ENCODE assay signal across 9 cellular contexts in the genomic region with DNA sequence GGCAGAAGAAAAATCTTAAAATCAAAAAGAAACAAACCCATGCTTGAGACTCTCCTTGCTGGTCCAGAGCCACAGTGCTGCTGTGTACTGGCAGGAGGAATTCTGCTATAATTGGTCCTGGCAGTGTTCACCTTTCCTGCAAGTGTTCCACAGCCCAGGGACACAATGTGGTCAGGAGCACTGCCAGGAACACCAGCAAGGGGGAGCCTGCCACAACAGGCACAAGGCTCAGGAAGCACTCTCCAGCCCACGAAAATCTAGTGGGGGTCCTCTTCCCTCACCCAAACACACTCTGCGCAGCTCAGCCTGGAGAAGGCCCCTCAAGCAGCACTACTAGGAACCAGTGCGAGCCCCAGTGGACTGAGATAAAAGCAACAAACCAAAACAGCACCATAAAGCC.
DNase-seq lines count a peak whose midpoint lies in the region; ATAC-seq, FAIRE-seq and TF ChIP-seq lines count a peak whose summit lies in the region.
"Had no signal": no experiment of that assay in that cellular context is flagged by ENCODE, and none has a peak within 500 bp of the region (broad histone marks: within the 10 kb centered on the region; RNA-seq: fewer than 3 reads in every experiment).

No MANE protein-coding gene starts in this region.

- peaks cover 0 to 3% (median 0%) of the 10 kb centered on the region in 4 experiments; a peak in 1 of 8 replicates for H3K36me3 ChIP-seq in H1 (ENCODE audit: control insufficient read depth in 2 of 4, insufficient read depth in 4 of 4, low read length in 3 of 4)

- no peak overlapping the region for H2BK5ac ChIP-seq in H1 (ENCODE audit: low read depth, low read length)

- H3K4me2 ChIP-seq in H1 (ENCODE audit: insufficient read depth in 1 of 2, low read depth in 2 of 2, low read length in 2 of 2), result no peak overlapping the region

- H4K8ac ChIP-seq in H1 (ENCODE audit: extremely low read depth, insufficient read depth, low read length), result no peak overlapping the region

- H2BK12ac ChIP-seq in H1 (ENCODE audit: low read depth, low read length), result no peak overlapping the region

- POLR2A ChIA-PET in AG04450 (lab: Yijun Ruan, JAX), result no interaction called here
- POLR2A ChIA-PET in H1 (lab: Charles Lee; ENCODE audit: partially characterized antibody), result interaction anchor here (1.6 kb wide), 1 partner anchor 16 kb away, joined by 3 read pairs; no protein-coding TSS in a partner anchor

- H3K9ac ChIP-seq in H1 (replicated peaks in 1 of 4; ENCODE audit: extremely low read depth in 1 of 4, low read depth in 3 of 4, low read length in 3 of 4), result no peak overlapping the region

- H3K23me2 ChIP-seq in H1 (ENCODE audit: low read depth, low read length), result no peaks in the 10 kb centered on the region

- peak; percentile 34 for TF ChIP-seq CTCF in AG04450 (IDR thresholded peaks at IDR 0.05; ENCODE audit: low read depth, low read length)
- TF ChIP-seq CTCF in H1 (IDR thresholded peaks at IDR 0.05; ENCODE audit: control extremely low read depth in 1 of 3, insufficient read depth in 1 of 3, low read depth in 1 of 3, low read length in 3 of 3), result peak; percentile 30 to 73 (median 66); a peak in 3 of 4 replicates

- peak; percentile 68 for FAIRE-seq in H1 (lab: Jason Lieb, UNC)

- no peak overlapping the region for H4K5ac ChIP-seq in H1 (ENCODE audit: insufficient read length, low read depth, low read length)

- CTCF ChIA-PET in AG04450 (lab: Charles Lee), result interaction anchor here (0.8 kb wide), 1 partner anchor 16 kb away, joined by 3 read pairs; no protein-coding TSS in a partner anchor
- CTCF ChIA-PET in H1 (lab: Charles Lee; ENCODE audit: partially characterized antibody), result interaction anchor here (0.8 to 1.9 kb wide), 4 partner anchors 16 to 157 kb away, joined by 3 to 4 read pairs (median 3); no protein-coding TSS in a partner anchor

- H2AFZ ChIP-seq in H1 (ENCODE audit: low read length), result no peak overlapping the region

- no peak overlapping the region for H3K14ac ChIP-seq in H1 (ENCODE audit: insufficient read length)

- H3K79me1 ChIP-seq in H1 (ENCODE audit: low read depth, low read length), result no peaks in the 10 kb centered on the region

- no peak overlapping the region for H3K4me3 ChIP-seq in AG04450 (ENCODE audit: low read depth, low read length)
- no peak overlapping the region for H3K4me3 ChIP-seq in H1 (ENCODE audit: extremely low read depth in 1 of 4, insufficient read depth in 2 of 4, low read depth in 3 of 4, low read length in 4 of 4)

- H3K27me3 ChIP-seq in AG04450 (ENCODE audit: control insufficient read depth, insufficient read depth, low read length), result no peaks in the 10 kb centered on the region
- H3K27me3 ChIP-seq in H1 (replicated peaks in 1 of 4; ENCODE audit: control insufficient read depth in 3 of 4, extremely low read depth in 1 of 4, insufficient read depth in 3 of 4, low read length in 3 of 4), result no peaks in the 10 kb centered on the region

- H2BK20ac ChIP-seq in H1 (ENCODE audit: low read length), result no peak overlapping the region

- H3K18ac ChIP-seq in H1 (ENCODE audit: extremely low read depth, low read length), result no peak overlapping the region

- no peak overlapping the region for H2AK5ac ChIP-seq in H1 (ENCODE audit: low read depth, low read length)

- no peak overlapping the region for H3K4ac ChIP-seq in H1 (replicated peaks; ENCODE audit: insufficient read length, low read depth, low read length)

- no peak overlapping the region for H2BK120ac ChIP-seq in H1 (replicated peaks; ENCODE audit: low read depth, low read length)

- H3K79me2 ChIP-seq in H1 (ENCODE audit: control insufficient read depth in 1 of 2, insufficient read depth in 2 of 2, low read length in 2 of 2), result peaks cover 0 to 14% of the 10 kb centered on the region in 2 experiments; a peak in 2 of 4 replicates

- TF ChIP-seq POLR2A in H1 (IDR thresholded peaks at IDR 0.05; ENCODE audit: control extremely low read depth in 1 of 2, low read depth in 2 of 2, low read length in 2 of 2), result no peak

- peaks cover 0 to 6% (median 3%) of the 10 kb centered on the region in 4 experiments; a peak in 3 of 7 replicates for H3K4me1 ChIP-seq in H1 (replicated peaks in 1 of 4; ENCODE audit: control insufficient read depth in 3 of 4, insufficient read depth in 4 of 4, low read length in 3 of 4)

- H4K91ac ChIP-seq in H1 (replicated peaks; ENCODE audit: insufficient read length, low read length), result no peak overlapping the region

- ATAC-seq in HG03432 (IDR thresholded peaks at IDR 0.05; ENCODE audit: unreplicated experiment), result no peak
- no peak for ATAC-seq in stimulated activated naive CD8-positive, alpha-beta T cell treated with anti-CD3 and anti-CD28 coated beads, Interleukin-15, Interleukin-2, amounts not matched to agents 100 U/mL and 50 U/mL, for 24 hours

- H3K27ac ChIP-seq in AG04450 (ENCODE audit: low read depth, low read length) (no peak overlapping the region), H1 (ENCODE audit: low read depth, low read length) (no peak overlapping the region)

- H3K9me3 ChIP-seq in AG04450 (ENCODE audit: control insufficient read depth, insufficient read depth, low read length) (no peaks in the 10 kb centered on the region), H1 (ENCODE audit: insufficient read depth in 2 of 2, low read depth in 1 of 2, low read length in 1 of 2) (no peaks in the 10 kb centered on the region)

- no peak for TF ChIP-seq EP300 in H1 (IDR thresholded peaks at IDR 0.05; ENCODE audit: borderline replicate concordance in 1 of 2, low read depth in 2 of 2, low read length in 2 of 2)

- H3K23ac ChIP-seq in H1 (ENCODE audit: insufficient read length), result no peak overlapping the region

- H4K20me1 ChIP-seq in H1 (replicated peaks in 1 of 2; ENCODE audit: control insufficient read depth in 1 of 2, insufficient read depth in 2 of 2, low read length in 2 of 2), result peaks cover 4 to 5% of the 10 kb centered on the region in 2 experiments

- H2BK15ac ChIP-seq in H1 (ENCODE audit: low read length), result no peak overlapping the region

- peak; percentile 43 to 60 for TF ChIP-seq RAD21 in H1 (IDR thresholded peaks at IDR 0.05 in 1 of 2, conservative IDR thresholded peaks at IDR 0.05 in 1 of 2; ENCODE audit: low read depth in 2 of 2, low read length in 2 of 2)

- H3K56ac ChIP-seq in H1 (replicated peaks; ENCODE audit: insufficient read length, low read depth, low read length), result no peak overlapping the region

- no peak for DNase-seq in AG04450 (ENCODE audit: low read depth, low spot score)
- DNase-seq in NCI-H446 treated with DMSO at 0.1 percent for 48 hours (lab: John Stamatoyannopoulos, UW), result peak; percentile 3
- DNase-seq in H1 (ENCODE audit: low read depth in 1 of 2, low spot score in 2 of 2), result peak; percentile 15 to 52
- peak; percentile 7 for DNase-seq in left kidney (ENCODE audit: low read depth, low spot score)
- DNase-seq in stimulated activated naive CD8-positive, alpha-beta T cell treated with anti-CD3 and anti-CD28 coated beads, Interleukin-15, Interleukin-2, amounts not matched to agents 100 U/mL and 50 U/mL, for 24 hours, result no peak
- DNase-seq in activated effector memory CD4-positive, alpha-beta T cell treated with anti-CD3 and anti-CD28 coated beads, Interleukin-2, amount 50 U/mL, for 16 hours, result no peak
- DNase-seq in SW 1271 (lab: John Stamatoyannopoulos, UW), result no peak
- DNase-seq: CD8-positive, alpha-beta memory T cell had no signal

- 73% methylated on average over 3 of the region's 3 CpGs; no CpG with 5 or more reads in 1 of the 2 experiments for WGBS in H1 (ENCODE audit: extremely low coverage in 1 of 2, insufficient coverage in 1 of 2, insufficient read length in 1 of 2, insufficient replicate concordance in 2 of 2, low coverage in 1 of 2, low lambda C conversion rate in 2 of 2, missing lambda C conversion rate in 1 of 2), 2 experiments

TF ChIP-seq in H1, 55 proteins besides CTCF, POLR2A, EP300 and RAD21 (continues in another document):
- TF ChIP-seq TEAD4 (IDR thresholded peaks at IDR 0.05; ENCODE audit: low read depth, low read length) (no peak), PHF8 (conservative IDR thresholded peaks at IDR 0.05; ENCODE audit: low read depth, low read length) (no peak), GABPA (IDR thresholded peaks at IDR 0.05; ENCODE audit: borderline replicate concordance, insufficient read depth, low read length) (no peak), JUND (IDR thresholded peaks at IDR 0.05; ENCODE audit: low read length) (no peak), TBP (IDR thresholded peaks at IDR 0.05; ENCODE audit: low read depth, low read length) (no peak), RNF2 (IDR thresholded peaks at IDR 0.05; ENCODE audit: borderline replicate concordance, low read depth, low read length, missing control alignments, poor library complexity, severe bottlenecking) (no peak), JUN (IDR thresholded peaks at IDR 0.05; ENCODE audit: low read depth, low read length) (no peak), BACH1 (IDR thresholded peaks at IDR 0.05; ENCODE audit: low read length) (no peak), ZNF274 (IDR thresholded peaks at IDR 0.05; ENCODE audit: borderline replicate concordance, extremely low read depth, low read length) (no peak), CBX8 (IDR thresholded peaks at IDR 0.05; ENCODE audit: borderline replicate concordance, low read depth, low read length) (no peak), RFX5 (IDR thresholded peaks at IDR 0.05; ENCODE audit: borderline replicate concordance, low read depth, low read length) (no peak), CHD1 (IDR thresholded peaks at IDR 0.05; ENCODE audit: low read depth, low read length) (no peak), RXRA (IDR thresholded peaks at IDR 0.05; ENCODE audit: insufficient read depth, low read depth, low read length) (no peak), USF2 (IDR thresholded peaks at IDR 0.05; ENCODE audit: low read length) (no peak), TCF12 (IDR thresholded peaks at IDR 0.05; ENCODE audit: low read depth, low read length) (no peak), RBBP5 (IDR thresholded peaks at IDR 0.05; ENCODE audit: borderline replicate concordance, low read depth, low read length) (no peak), NANOG (IDR thresholded peaks at IDR 0.05; ENCODE audit: insufficient read depth, low read depth, low read length, poor library complexity, severe bottlenecking) (no peak), KDM5A (IDR thresholded peaks at IDR 0.05; ENCODE audit: low read length) (no peak)
- TF ChIP-seq, protein P1, sequence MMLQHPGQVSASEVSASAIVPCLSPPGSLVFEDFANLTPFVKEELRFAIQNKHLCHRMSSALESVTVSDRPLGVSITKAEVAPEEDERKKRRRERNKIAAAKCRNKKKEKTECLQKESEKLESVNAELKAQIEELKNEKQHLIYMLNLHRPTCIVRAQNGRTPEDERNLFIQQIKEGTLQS (IDR thresholded peaks at IDR 0.05; ENCODE audit: insufficient read depth, low read depth, low read length), result no peak

Comparison
In these comparisons a context has a peak if more than half of its experiments do, and no peak if none do; other contexts are left out.
1. DNase-seq: peak in NCI-H446 treated with DMSO at 0.1 percent for 48 hours (single experiment), H1 (2 of 2) and left kidney (single experiment); none in AG04450 (single experiment), stimulated activated naive CD8-positive, alpha-beta T cell treated with anti-CD3 and anti-CD28 coated beads, Interleukin-15, Interleukin-2, amounts not matched to agents 100 U/mL and 50 U/mL, for 24 hours (single experiment), activated effector memory CD4-positive, alpha-beta T cell treated with anti-CD3 and anti-CD28 coated beads, Interleukin-2, amount 50 U/mL, for 16 hours (single experiment) and SW 1271 (0 of 2).